Comparison of ENCODE assay signal across 1 cellular context in the genomic region with DNA sequence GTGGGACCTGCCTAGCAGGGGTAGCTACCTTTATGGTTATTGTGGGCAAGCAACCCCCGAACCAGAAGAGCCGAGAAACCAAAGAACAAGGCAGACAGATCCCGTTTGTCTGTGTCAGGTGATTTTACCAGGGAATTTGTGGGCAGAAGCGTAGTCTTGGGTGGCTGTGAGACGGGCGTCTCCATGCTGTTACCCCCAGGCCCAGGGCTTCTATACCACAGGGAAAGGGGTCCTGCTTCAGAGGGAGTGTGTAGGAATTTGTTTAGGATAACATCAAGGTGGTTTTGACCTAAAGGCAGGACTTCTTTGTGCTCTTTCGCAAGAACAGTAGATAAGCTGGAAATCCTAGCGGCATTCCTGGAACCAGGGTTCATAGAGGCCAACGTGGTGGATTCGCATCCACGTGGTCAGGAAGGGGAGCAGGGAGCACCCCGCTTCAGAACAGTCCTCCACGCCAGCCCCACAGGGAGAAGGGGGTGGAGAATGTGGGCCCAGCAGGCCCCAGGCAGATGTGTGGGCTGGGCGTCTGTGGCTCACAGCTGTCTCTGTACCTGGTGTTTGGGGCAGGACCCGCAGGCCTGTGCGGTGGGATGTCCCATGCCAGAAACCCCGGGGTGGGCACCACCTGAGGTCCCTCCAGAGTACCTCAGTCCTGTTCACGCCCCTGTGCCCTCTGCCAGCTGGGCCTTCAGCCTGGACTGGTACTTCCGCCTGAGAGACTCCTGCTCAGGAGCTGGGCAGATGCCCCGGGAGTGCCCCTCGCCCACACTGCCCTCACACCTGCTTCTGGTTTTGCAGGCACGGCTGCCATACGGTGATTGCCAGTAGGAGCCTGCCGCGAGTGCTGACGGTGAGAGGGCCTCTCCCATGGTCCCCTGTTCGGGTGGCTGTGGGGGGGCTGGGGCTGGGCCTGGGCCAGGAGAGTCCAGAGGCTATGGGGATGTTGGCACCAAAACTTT.
TF ChIP-seq lines count a peak whose summit lies in the region.

No MANE protein-coding gene starts in this region.

TF ChIP-seq in liver, 16 proteins besides CTCF, POLR2A, EP300 and RAD21 (continued from another document):
- TF ChIP-seq, protein P1, sequence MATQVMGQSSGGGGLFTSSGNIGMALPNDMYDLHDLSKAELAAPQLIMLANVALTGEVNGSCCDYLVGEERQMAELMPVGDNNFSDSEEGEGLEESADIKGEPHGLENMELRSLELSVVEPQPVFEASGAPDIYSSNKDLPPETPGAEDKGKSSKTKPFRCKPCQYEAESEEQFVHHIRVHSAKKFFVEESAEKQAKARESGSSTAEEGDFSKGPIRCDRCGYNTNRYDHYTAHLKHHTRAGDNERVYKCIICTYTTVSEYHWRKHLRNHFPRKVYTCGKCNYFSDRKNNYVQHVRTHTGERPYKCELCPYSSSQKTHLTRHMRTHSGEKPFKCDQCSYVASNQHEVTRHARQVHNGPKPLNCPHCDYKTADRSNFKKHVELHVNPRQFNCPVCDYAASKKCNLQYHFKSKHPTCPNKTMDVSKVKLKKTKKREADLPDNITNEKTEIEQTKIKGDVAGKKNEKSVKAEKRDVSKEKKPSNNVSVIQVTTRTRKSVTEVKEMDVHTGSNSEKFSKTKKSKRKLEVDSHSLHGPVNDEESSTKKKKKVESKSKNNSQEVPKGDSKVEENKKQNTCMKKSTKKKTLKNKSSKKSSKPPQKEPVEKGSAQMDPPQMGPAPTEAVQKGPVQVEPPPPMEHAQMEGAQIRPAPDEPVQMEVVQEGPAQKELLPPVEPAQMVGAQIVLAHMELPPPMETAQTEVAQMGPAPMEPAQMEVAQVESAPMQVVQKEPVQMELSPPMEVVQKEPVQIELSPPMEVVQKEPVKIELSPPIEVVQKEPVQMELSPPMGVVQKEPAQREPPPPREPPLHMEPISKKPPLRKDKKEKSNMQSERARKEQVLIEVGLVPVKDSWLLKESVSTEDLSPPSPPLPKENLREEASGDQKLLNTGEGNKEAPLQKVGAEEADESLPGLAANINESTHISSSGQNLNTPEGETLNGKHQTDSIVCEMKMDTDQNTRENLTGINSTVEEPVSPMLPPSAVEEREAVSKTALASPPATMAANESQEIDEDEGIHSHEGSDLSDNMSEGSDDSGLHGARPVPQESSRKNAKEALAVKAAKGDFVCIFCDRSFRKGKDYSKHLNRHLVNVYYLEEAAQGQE (IDR thresholded peaks at IDR 0.05): peak; percentile 56
- TF ChIP-seq MAX (IDR thresholded peaks at IDR 0.05): peak; percentile 90
- peak; percentile 65 for TF ChIP-seq YY1 (IDR thresholded peaks at IDR 0.05)
